ENCODE assay signal across 18 cellular contexts in genomic region chr17:16975744-16976625, GRCh38. TPM values are rescaled to one million over a fixed set of nuclear protein-coding genes. Genes with fewer than 3 reads are reported as not detected.
DNase-seq lines count a peak whose midpoint lies in the region; ATAC-seq, FAIRE-seq and TF ChIP-seq lines count a peak whose summit lies in the region.
"Had no signal": no experiment of that assay in that cellular context is flagged by ENCODE, and none has a peak within 500 bp of the region (broad histone marks: within the 10 kb centered on the region; RNA-seq: fewer than 3 reads in every experiment).

No MANE protein-coding gene starts in this region.

- H3K4me1 ChIP-seq in GM12878 (ENCODE audit: control insufficient read depth, insufficient read depth, low read length) = peaks cover 77% of the 10 kb centered on the region
- no peaks in the 10 kb centered on the region for H3K4me1 ChIP-seq in lower lobe of right lung

- H3K4me2 ChIP-seq in GM12878 (ENCODE audit: control insufficient read depth, insufficient read depth) = peak overlapping the region; percentile 52

- peak overlapping the region; percentile 72 for H3K9ac ChIP-seq in GM12878 (ENCODE audit: control insufficient read depth, insufficient read depth, low read length)

- TF ChIP-seq CTCF in GM12878 (IDR thresholded peaks at IDR 0.05 in 2 of 3, conservative IDR thresholded peaks at IDR 0.05 in 1 of 3; ENCODE audit: control insufficient read depth in 2 of 3, extremely low read depth in 1 of 3, insufficient read depth in 1 of 3, low read depth in 3 of 3, low read length in 3 of 3) (no peak), lower lobe of right lung (IDR thresholded peaks at IDR 0.05) (no peak)

- H2AFZ ChIP-seq in GM12878 (ENCODE audit: control insufficient read depth, low read depth, low read length) = no peak overlapping the region

- H3K27me3 Mint-ChIP-seq in IgD-negative memory B cell = peaks cover 2% of the 10 kb centered on the region
- H3K27me3 Mint-ChIP-seq: CD4-positive, alpha-beta T cell had no signal

- no peaks in the 10 kb centered on the region for H3K9me3 Mint-ChIP-seq in IgD-negative memory B cell
- H3K9me3 Mint-ChIP-seq: CD4-positive, alpha-beta T cell had no signal

- CTCF ChIA-PET in GM12878 (lab: Yijun Ruan, JAX) = interaction anchor here (0.8 to 19.5 kb wide), 8 partner anchors 9 to 145 kb away, joined by 3 to 361 read pairs (median 4); no protein-coding TSS in a partner anchor

- WGBS in GM12878 (ENCODE audit: insufficient coverage, insufficient replicate concordance, low lambda C conversion rate, missing lambda C conversion rate) = under 1% methylated on average over 10 of the region's 10 CpGs

- peak; percentile 18 for DNase-seq in EL
- peak; percentile 93 for DNase-seq in GM12878 (ENCODE audit: low read depth, low spot score)
- DNase-seq in SIG-M5 (lab: John Stamatoyannopoulos, UW) = no peak
- no peak for DNase-seq in lower lobe of right lung
- DNase-seq in NCI-H1694 treated with DMSO at 0.1 percent for 48 hours (lab: John Stamatoyannopoulos, UW) = no peak
- DNase-seq: CD4-positive, alpha-beta T cell; NCI-H1105; T-helper 9 cell had no signal

- intact Hi-C loops in GM12878 (cut with micrococcal nuclease; ENCODE audit: unreplicated experiment) (loop anchor here (1.0 kb wide), 3 partner anchors 8 to 12 kb away; no protein-coding TSS in a partner anchor), lower lobe of right lung (cut with DNase I) (no loop called here)

- H3K36me3 ChIP-seq in GM12878 (ENCODE audit: control insufficient read depth in 2 of 2, insufficient read depth in 2 of 2, low read length in 1 of 2) (no peaks in the 10 kb centered on the region), lower lobe of right lung (no peaks in the 10 kb centered on the region)

- H3K9me3 ChIP-seq in GM12878 (replicated peaks; ENCODE audit: control insufficient read depth, insufficient read depth, low read length) (no peaks in the 10 kb centered on the region), lower lobe of right lung (no peaks in the 10 kb centered on the region)

- no peaks in the 10 kb centered on the region for H4K20me1 ChIP-seq in GM12878 (ENCODE audit: control insufficient read depth, insufficient read depth)

- peaks cover 69 to 76% (median 73%) of the 10 kb centered on the region in 3 donors for H3K4me1 Mint-ChIP-seq in IgD-negative memory B cell

- peak overlapping the region; percentile 29 for H3K4me3 ChIP-seq in GM12878
- no peak overlapping the region for H3K4me3 ChIP-seq in lower lobe of right lung

- peaks cover 36% of the 10 kb centered on the region for H3K79me2 ChIP-seq in GM12878 (ENCODE audit: control insufficient read depth, insufficient read depth, low read length)

- peak; percentile 18 for ATAC-seq in GM18520 (IDR thresholded peaks at IDR 0.05; ENCODE audit: unreplicated experiment)
- peak; percentile 10 for ATAC-seq in GM12878
- ATAC-seq in lower lobe of right lung = no peak
- ATAC-seq in HG02973 (IDR thresholded peaks at IDR 0.05; ENCODE audit: unreplicated experiment) = no peak

- BruUV-seq in GM12878 (replicated peaks; lab: Mats Ljungman, UMichigan) = TSS peak; percentile 39

- peak overlapping the region; percentile 2 to 92 (median 86) for H3K4me3 Mint-ChIP-seq in IgD-negative memory B cell
- H3K4me3 Mint-ChIP-seq: CD4-positive, alpha-beta T cell had no signal

- H3K27ac ChIP-seq in GM12878 (ENCODE audit: control insufficient read depth, insufficient read depth) = peak overlapping the region; percentile 92
- no peak overlapping the region for H3K27ac ChIP-seq in lower lobe of right lung

- in situ Hi-C loops in GM12878 (cut with MboI) = loop anchor here (25.0 kb wide), 1 partner anchor 1936 kb away; no protein-coding TSS in a partner anchor

- H3K36me3 Mint-ChIP-seq in IgD-negative memory B cell = peaks cover 2% of the 10 kb centered on the region

- peak; percentile 18 for FAIRE-seq in GM12878 (lab: Jason Lieb, UNC)
- FAIRE-seq: colon, G401.6, H1 had no signal

- RAD21 ChIA-PET in GM12878 (lab: Charles Lee; ENCODE audit: unreplicated experiment) = interaction anchor here (0.7 to 30.7 kb wide), 5 partner anchors 8 to 503 kb away, joined by 3 to 913 read pairs (median 4); partner anchors contain the start of gene TNFRSF13B

- peak; percentile 15; the same call in 1 of the 2 replicates for TF ChIP-seq RAD21 in GM12878 (IDR thresholded peaks at IDR 0.05; ENCODE audit: insufficient read depth, low read depth, low read length)

- POLR2A ChIA-PET in GM12878 (lab: Charles Lee) = interaction anchor here (0.9 to 21.9 kb wide), 7 partner anchors 5 to 715 kb away, joined by 3 to 656 read pairs (median 3); partner anchors contain the start of gene TNFRSF13B

- H3K27ac Mint-ChIP-seq in IgD-negative memory B cell = peak overlapping the region; percentile 84 to 98 (median 97)
- H3K27ac Mint-ChIP-seq: CD4-positive, alpha-beta T cell had no signal

- TF ChIP-seq EP300 in GM12878 (IDR thresholded peaks at IDR 0.05; ENCODE audit: borderline replicate concordance in 1 of 2, control insufficient read depth in 1 of 2, low read depth in 2 of 2, low read length in 2 of 2) = peak; percentile 47 to 72; a peak in 2 of 4 replicates

- TF ChIP-seq POLR2A in GM12878 (IDR thresholded peaks at IDR 0.05; ENCODE audit: low read depth, low read length) = peak; percentile 69

- H3K27me3 ChIP-seq in GM12878 (replicated peaks in 1 of 2; ENCODE audit: control insufficient read depth in 2 of 2, insufficient read depth in 2 of 2, low read length in 1 of 2) (no peaks in the 10 kb centered on the region), lower lobe of right lung (ENCODE audit: low read depth) (no peaks in the 10 kb centered on the region)

- SMC1A ChIA-PET in GM12878 (lab: Charles Lee; ENCODE audit: uncharacterized antibody, unreplicated experiment) = interaction anchor here (0.8 to 21.7 kb wide), 10 partner anchors 4 to 568 kb away, joined by 3 to 812 read pairs (median 4); partner anchors contain the start of gene TNFRSF13B

TF ChIP-seq in GM12878, 131 proteins besides CTCF, POLR2A, EP300 and RAD21 (continues in another document):
- 0 out of 2 replicates have a peak, but pooled peaks have one; percentile 12 for TF ChIP-seq NR2F1 (conservative IDR thresholded peaks at IDR 0.05)
- 0 out of 4 replicates have a peak, but pooled peaks of 1 of the 2 experiments have one; percentile 63 for TF ChIP-seq CEBPB (IDR thresholded peaks at IDR 0.05; ENCODE audit: borderline replicate concordance in 1 of 2, low read depth in 2 of 2, low read length in 2 of 2)
- peak; percentile 85 to 87 for TF ChIP-seq IKZF2 (IDR thresholded peaks at IDR 0.05)
- TF ChIP-seq ETV6 (conservative IDR thresholded peaks at IDR 0.05 in 1 of 2, IDR thresholded peaks at IDR 0.05 in 1 of 2; ENCODE audit: borderline replicate concordance in 1 of 2, low read depth in 1 of 2) = peak in 1 of 2 experiments; percentile 30; a peak in 2 of 4 replicates
- TF ChIP-seq CREB1 (IDR thresholded peaks at IDR 0.05; ENCODE audit: low read depth) = 0 out of 2 replicates have a peak, but pooled peaks have one; percentile 35
- TF ChIP-seq, protein P1, sequence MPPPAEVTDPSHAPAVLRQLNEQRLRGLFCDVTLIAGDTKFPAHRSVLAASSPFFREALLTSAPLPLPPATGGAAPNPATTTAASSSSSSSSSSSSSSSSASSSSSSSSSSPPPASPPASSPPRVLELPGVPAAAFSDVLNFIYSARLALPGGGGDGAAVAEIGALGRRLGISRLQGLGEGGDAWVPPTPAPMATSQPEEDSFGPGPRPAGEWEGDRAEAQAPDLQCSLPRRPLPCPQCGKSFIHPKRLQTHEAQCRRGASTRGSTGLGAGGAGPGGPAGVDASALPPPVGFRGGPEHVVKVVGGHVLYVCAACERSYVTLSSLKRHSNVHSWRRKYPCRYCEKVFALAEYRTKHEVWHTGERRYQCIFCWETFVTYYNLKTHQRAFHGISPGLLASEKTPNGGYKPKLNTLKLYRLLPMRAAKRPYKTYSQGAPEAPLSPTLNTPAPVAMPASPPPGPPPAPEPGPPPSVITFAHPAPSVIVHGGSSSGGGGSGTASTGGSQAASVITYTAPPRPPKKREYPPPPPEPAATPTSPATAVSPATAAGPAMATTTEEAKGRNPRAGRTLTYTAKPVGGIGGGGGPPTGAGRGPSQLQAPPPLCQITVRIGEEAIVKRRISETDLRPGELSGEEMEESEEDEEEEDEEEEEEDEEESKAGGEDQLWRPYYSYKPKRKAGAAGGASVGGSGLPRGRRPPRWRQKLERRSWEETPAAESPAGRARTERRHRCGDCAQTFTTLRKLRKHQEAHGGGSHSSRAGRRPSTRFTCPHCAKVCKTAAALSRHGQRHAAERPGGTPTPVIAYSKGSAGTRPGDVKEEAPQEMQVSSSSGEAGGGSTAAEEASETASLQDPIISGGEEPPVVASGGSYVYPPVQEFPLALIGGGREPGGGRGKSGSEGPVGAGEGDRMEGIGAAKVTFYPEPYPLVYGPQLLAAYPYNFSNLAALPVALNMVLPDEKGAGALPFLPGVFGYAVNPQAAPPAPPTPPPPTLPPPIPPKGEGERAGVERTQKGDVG (CRISPR knock-in tag; IDR thresholded peaks at IDR 0.05) = no peak
- TF ChIP-seq SIX5 (IDR thresholded peaks at IDR 0.05; ENCODE audit: low read depth, low read length, severe bottlenecking) = no peak
- no peak for TF ChIP-seq MYB (IDR thresholded peaks at IDR 0.05; ENCODE audit: borderline replicate concordance, low read depth, low read length)
- TF ChIP-seq YY1 (IDR thresholded peaks at IDR 0.05; ENCODE audit: low read depth, low read length) = peak; percentile 77

RNA-seq across cellular contexts. Expression of gene TNFRSF13B, which starts 4.1 kb away (rescaled TPM):
- polyA plus RNA-seq in IgD-negative memory B cell (224 TPM), GM12878 (2011; rRNA removed) (45.9 and 91.3 TPM in 2 replicates), GM12878 (2014; fragmentation: Illumina TruSeq; extraction: Trizol) (53.0 and 141 TPM in 2 replicates), GM12878 (2014; fragmentation: Nextera tagmentation; extraction: Ambion mirVana) (10 to 100 TPM; 15.5 to 23.1 TPM), GM12878 (2014; rRNA removed) (231 and 255 TPM in 2 replicates), GM12878 (2016; fragmentation: Nextera tagmentation; extraction: Ambion mirVana) (100 to 1,000 TPM; 121 to 139 TPM)
- total RNA-seq in GM12878 (2013; cell fraction: nucleolus; rRNA removed) = 353 and 380 TPM in 2 replicates
- total RNA-seq in GM12878 (2014; rRNA removed) (101 and 116 TPM in 2 replicates), GM12878 (2014; rRNA removed; fragmentation: Illumina TruSeq; extraction: Trizol) (50.4 and 53.0 TPM in 2 replicates), GM12878 (2021) (160 and 161 TPM in 2 replicates), lower lobe of right lung (0.27 TPM)
- 102 TPM for polyA plus RNA-seq in GM12878 (2011; ENCODE audit: low read depth)
- 124 and 142 TPM in 2 replicates for polyA plus RNA-seq in GM12878 (2011; cell fraction: cytosol; rRNA removed)
- 234 and 258 TPM in 2 replicates for polyA plus RNA-seq in GM12878 (2011; cell fraction: nucleus; rRNA removed)
- polyA plus RNA-seq in GM12878 (2012) = 237 and 313 TPM in 2 replicates
- 123 and 202 TPM in 2 replicates for polyA minus RNA-seq in GM12878 (2011; rRNA and poly(A)+ RNA removed)
- polyA minus RNA-seq in GM12878 (2011; cell fraction: cytosol; rRNA and poly(A)+ RNA removed) = 45.4 TPM in 2 replicates
- polyA minus RNA-seq in GM12878 (2011; cell fraction: nucleus; rRNA and poly(A)+ RNA removed) = 141 and 184 TPM in 2 replicates
- total RNA-seq: CD4-positive, alpha-beta T cell; fibroblast of lung; H1; lower leg skin; NCI-H460; temporal lobe had no signal
- polyA plus RNA-seq: fibroblast of lung, H1 had no signal

Comparison
In these comparisons a context has a peak if more than half of its experiments do, and no peak if none do; other contexts are left out.
1. DNase-seq: peak in EL (single experiment) and GM12878 (single experiment); none in SIG-M5 (single experiment), lower lobe of right lung (single experiment) and NCI-H1694 treated with DMSO at 0.1 percent for 48 hours (single experiment).
2. ATAC-seq: peak in GM18520 (single experiment) and GM12878 (single experiment); none in lower lobe of right lung (0 of 2) and HG02973 (single experiment).
3. RNA of gene TNFRSF13B, which starts 4.1 kb away (total RNA-seq): 50.4 to 380 TPM in GM12878; 0.27 TPM in lower lobe of right lung (single experiment); every median in the first group is over 10 times any median in the second.